1 cellular context compared by ENCODE assay signal in the genomic region with DNA sequence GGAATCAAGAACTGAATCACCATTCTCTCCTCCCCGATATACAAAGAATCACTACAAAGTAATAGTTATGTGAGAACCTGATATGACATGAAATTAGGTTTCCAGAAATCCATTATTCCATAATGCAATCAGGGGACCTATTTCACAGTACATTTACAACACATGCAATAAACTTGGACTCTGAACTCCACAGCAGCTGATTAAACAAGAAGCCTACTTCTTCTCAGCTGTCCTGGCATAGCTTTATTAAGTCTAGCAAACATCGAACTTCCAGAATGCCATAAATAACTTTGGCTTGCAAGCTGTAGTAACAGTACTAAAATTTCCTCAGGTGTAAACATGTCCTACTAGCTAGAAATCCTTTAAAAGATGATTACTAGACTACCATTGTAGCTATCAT.
A peak's percentile ranks its signal among the peaks of the same experiment; 100 is the strongest.
TF ChIP-seq lines count a peak whose summit lies in the region.

No MANE protein-coding gene starts in this region.

TF ChIP-seq in HepG2, 621 proteins besides CTCF, POLR2A, EP300 and RAD21 (continues in another document):
- TF ChIP-seq, protein P1, sequence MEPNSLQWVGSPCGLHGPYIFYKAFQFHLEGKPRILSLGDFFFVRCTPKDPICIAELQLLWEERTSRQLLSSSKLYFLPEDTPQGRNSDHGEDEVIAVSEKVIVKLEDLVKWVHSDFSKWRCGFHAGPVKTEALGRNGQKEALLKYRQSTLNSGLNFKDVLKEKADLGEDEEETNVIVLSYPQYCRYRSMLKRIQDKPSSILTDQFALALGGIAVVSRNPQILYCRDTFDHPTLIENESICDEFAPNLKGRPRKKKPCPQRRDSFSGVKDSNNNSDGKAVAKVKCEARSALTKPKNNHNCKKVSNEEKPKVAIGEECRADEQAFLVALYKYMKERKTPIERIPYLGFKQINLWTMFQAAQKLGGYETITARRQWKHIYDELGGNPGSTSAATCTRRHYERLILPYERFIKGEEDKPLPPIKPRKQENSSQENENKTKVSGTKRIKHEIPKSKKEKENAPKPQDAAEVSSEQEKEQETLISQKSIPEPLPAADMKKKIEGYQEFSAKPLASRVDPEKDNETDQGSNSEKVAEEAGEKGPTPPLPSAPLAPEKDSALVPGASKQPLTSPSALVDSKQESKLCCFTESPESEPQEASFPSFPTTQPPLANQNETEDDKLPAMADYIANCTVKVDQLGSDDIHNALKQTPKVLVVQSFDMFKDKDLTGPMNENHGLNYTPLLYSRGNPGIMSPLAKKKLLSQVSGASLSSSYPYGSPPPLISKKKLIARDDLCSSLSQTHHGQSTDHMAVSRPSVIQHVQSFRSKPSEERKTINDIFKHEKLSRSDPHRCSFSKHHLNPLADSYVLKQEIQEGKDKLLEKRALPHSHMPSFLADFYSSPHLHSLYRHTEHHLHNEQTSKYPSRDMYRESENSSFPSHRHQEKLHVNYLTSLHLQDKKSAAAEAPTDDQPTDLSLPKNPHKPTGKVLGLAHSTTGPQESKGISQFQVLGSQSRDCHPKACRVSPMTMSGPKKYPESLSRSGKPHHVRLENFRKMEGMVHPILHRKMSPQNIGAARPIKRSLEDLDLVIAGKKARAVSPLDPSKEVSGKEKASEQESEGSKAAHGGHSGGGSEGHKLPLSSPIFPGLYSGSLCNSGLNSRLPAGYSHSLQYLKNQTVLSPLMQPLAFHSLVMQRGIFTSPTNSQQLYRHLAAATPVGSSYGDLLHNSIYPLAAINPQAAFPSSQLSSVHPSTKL (CRISPR knock-in tag; IDR thresholded peaks at IDR 0.05): peak; percentile 96
- TF ChIP-seq ZNF746 (CRISPR knock-in tag; IDR thresholded peaks at IDR 0.05) (no peak), BCL6 (CRISPR knock-in tag; IDR thresholded peaks at IDR 0.05) (peak; percentile 63), ZNF12 (CRISPR knock-in tag; IDR thresholded peaks at IDR 0.05) (peak; percentile 69; the same call in 1 of the 2 replicates), MBD4 (IDR thresholded peaks at IDR 0.05; ENCODE audit: borderline replicate concordance, low read length) (0 out of 2 replicates have a peak, but pooled peaks have one; percentile 45), FOXA3 (CRISPR knock-in tag; IDR thresholded peaks at IDR 0.05) (peak; percentile 89), GABPA (IDR thresholded peaks at IDR 0.05; ENCODE audit: low read depth, low read length) (no peak), GABPA (CRISPR knock-in tag; IDR thresholded peaks at IDR 0.05; ENCODE audit: low read depth) (0 out of 2 replicates have a peak, but pooled peaks have one; percentile 22), ZNF17 (CRISPR knock-in tag; IDR thresholded peaks at IDR 0.05) (no peak), HDAC2 (CRISPR knock-in tag; IDR thresholded peaks at IDR 0.05) (peak; percentile 55; the same call in 1 of the 2 replicates), ZNF670 (CRISPR knock-in tag; IDR thresholded peaks at IDR 0.05; ENCODE audit: borderline replicate concordance) (no peak), CEBPB (IDR thresholded peaks at IDR 0.05; ENCODE audit: borderline replicate concordance, low read depth, low read length) (peak; percentile 80), FOXK2 (IDR thresholded peaks at IDR 0.05) (no peak), FOXP1 (IDR thresholded peaks at IDR 0.05) (no peak), FOXP1 (CRISPR knock-in tag; IDR thresholded peaks at IDR 0.05) (peak; percentile 51), EEA1 (CRISPR knock-in tag; IDR thresholded peaks at IDR 0.05; ENCODE audit: borderline replicate concordance) (no peak), THAP11 (CRISPR knock-in tag; IDR thresholded peaks at IDR 0.05) (peak; percentile 70), NFRKB (IDR thresholded peaks at IDR 0.05) (no peak), ZNF562 (CRISPR knock-in tag; IDR thresholded peaks at IDR 0.05; ENCODE audit: borderline replicate concordance) (no peak)
- TF ChIP-seq, protein P2, sequence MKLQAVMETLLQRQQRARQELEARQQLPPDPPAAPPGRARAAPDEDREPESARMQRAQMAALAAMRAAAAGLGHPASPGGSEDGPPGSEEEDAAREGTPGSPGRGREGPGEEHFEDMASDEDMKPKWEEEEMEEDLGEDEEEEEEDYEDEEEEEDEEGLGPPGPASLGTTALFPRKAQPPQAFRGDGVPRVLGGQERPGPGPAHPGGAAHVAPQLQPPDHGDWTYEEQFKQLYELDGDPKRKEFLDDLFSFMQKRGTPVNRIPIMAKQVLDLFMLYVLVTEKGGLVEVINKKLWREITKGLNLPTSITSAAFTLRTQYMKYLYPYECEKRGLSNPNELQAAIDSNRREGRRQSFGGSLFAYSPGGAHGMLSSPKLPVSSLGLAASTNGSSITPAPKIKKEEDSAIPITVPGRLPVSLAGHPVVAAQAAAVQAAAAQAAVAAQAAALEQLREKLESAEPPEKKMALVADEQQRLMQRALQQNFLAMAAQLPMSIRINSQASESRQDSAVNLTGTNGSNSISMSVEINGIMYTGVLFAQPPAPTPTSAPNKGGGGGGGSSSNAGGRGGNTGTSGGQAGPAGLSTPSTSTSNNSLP (IDR thresholded peaks at IDR 0.05; ENCODE audit: low read depth, low read length): peak; percentile 84
- TF ChIP-seq, protein P3, sequence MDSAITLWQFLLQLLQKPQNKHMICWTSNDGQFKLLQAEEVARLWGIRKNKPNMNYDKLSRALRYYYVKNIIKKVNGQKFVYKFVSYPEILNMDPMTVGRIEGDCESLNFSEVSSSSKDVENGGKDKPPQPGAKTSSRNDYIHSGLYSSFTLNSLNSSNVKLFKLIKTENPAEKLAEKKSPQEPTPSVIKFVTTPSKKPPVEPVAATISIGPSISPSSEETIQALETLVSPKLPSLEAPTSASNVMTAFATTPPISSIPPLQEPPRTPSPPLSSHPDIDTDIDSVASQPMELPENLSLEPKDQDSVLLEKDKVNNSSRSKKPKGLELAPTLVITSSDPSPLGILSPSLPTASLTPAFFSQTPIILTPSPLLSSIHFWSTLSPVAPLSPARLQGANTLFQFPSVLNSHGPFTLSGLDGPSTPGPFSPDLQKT (CRISPR knock-in tag; IDR thresholded peaks at IDR 0.05; ENCODE audit: borderline replicate concordance): no peak
- TF ChIP-seq, protein P4, sequence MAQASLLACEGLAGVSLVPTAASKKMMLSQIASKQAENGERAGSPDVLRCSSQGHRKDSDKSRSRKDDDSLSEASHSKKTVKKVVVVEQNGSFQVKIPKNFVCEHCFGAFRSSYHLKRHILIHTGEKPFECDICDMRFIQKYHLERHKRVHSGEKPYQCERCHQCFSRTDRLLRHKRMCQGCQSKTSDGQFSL (CRISPR knock-in tag; IDR thresholded peaks at IDR 0.05): no peak
- TF ChIP-seq, protein P5, sequence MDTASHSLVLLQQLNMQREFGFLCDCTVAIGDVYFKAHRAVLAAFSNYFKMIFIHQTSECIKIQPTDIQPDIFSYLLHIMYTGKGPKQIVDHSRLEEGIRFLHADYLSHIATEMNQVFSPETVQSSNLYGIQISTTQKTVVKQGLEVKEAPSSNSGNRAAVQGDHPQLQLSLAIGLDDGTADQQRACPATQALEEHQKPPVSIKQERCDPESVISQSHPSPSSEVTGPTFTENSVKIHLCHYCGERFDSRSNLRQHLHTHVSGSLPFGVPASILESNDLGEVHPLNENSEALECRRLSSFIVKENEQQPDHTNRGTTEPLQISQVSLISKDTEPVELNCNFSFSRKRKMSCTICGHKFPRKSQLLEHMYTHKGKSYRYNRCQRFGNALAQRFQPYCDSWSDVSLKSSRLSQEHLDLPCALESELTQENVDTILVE (CRISPR knock-in tag; IDR thresholded peaks at IDR 0.05): peak; percentile 50; the same call in 1 of the 2 replicates
- TF ChIP-seq, protein P6, sequence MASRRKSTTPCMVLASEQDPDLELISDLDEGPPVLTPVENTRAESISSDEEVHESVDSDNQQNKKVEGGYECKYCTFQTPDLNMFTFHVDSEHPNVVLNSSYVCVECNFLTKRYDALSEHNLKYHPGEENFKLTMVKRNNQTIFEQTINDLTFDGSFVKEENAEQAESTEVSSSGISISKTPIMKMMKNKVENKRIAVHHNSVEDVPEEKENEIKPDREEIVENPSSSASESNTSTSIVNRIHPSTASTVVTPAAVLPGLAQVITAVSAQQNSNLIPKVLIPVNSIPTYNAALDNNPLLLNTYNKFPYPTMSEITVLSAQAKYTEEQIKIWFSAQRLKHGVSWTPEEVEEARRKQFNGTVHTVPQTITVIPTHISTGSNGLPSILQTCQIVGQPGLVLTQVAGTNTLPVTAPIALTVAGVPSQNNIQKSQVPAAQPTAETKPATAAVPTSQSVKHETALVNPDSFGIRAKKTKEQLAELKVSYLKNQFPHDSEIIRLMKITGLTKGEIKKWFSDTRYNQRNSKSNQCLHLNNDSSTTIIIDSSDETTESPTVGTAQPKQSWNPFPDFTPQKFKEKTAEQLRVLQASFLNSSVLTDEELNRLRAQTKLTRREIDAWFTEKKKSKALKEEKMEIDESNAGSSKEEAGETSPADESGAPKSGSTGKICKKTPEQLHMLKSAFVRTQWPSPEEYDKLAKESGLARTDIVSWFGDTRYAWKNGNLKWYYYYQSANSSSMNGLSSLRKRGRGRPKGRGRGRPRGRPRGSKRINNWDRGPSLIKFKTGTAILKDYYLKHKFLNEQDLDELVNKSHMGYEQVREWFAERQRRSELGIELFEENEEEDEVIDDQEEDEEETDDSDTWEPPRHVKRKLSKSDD (CRISPR knock-in tag; IDR thresholded peaks at IDR 0.05; ENCODE audit: low read depth): no peak
- TF ChIP-seq, protein P7, sequence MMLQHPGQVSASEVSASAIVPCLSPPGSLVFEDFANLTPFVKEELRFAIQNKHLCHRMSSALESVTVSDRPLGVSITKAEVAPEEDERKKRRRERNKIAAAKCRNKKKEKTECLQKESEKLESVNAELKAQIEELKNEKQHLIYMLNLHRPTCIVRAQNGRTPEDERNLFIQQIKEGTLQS (CRISPR knock-in tag; IDR thresholded peaks at IDR 0.05): no peak
- TF ChIP-seq, protein P8, sequence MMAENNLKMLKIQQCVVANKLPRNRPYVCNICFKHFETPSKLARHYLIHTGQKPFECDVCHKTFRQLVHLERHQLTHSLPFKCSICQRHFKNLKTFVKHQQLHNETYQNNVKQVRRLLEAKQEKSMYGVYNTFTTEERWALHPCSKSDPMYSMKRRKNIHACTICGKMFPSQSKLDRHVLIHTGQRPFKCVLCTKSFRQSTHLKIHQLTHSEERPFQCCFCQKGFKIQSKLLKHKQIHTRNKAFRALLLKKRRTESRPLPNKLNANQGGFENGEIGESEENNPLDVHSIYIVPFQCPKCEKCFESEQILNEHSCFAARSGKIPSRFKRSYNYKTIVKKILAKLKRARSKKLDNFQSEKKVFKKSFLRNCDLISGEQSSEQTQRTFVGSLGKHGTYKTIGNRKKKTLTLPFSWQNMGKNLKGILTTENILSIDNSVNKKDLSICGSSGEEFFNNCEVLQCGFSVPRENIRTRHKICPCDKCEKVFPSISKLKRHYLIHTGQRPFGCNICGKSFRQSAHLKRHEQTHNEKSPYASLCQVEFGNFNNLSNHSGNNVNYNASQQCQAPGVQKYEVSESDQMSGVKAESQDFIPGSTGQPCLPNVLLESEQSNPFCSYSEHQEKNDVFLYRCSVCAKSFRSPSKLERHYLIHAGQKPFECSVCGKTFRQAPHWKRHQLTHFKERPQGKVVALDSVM (CRISPR knock-in tag; IDR thresholded peaks at IDR 0.05): no peak
- TF ChIP-seq, protein P9, sequence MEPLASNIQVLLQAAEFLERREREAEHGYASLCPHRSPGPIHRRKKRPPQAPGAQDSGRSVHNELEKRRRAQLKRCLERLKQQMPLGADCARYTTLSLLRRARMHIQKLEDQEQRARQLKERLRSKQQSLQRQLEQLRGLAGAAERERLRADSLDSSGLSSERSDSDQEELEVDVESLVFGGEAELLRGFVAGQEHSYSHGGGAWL (CRISPR knock-in tag; IDR thresholded peaks at IDR 0.05): no peak
- TF ChIP-seq, protein P10, sequence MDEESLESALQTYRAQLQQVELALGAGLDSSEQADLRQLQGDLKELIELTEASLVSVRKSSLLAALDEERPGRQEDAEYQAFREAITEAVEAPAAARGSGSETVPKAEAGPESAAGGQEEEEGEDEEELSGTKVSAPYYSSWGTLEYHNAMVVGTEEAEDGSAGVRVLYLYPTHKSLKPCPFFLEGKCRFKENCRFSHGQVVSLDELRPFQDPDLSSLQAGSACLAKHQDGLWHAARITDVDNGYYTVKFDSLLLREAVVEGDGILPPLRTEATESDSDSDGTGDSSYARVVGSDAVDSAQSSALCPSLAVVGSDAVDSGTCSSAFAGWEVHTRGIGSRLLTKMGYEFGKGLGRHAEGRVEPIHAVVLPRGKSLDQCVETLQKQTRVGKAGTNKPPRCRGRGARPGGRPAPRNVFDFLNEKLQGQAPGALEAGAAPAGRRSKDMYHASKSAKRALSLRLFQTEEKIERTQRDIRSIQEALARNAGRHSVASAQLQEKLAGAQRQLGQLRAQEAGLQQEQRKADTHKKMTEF (CRISPR knock-in tag; IDR thresholded peaks at IDR 0.05): peak; percentile 60; the same call in 1 of the 2 replicates
- TF ChIP-seq, protein P11, sequence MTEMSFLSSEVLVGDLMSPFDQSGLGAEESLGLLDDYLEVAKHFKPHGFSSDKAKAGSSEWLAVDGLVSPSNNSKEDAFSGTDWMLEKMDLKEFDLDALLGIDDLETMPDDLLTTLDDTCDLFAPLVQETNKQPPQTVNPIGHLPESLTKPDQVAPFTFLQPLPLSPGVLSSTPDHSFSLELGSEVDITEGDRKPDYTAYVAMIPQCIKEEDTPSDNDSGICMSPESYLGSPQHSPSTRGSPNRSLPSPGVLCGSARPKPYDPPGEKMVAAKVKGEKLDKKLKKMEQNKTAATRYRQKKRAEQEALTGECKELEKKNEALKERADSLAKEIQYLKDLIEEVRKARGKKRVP (CRISPR knock-in tag; IDR thresholded peaks at IDR 0.05): peak in 1 of 2 experiments; percentile 87; a peak in 2 of 4 replicates
- TF ChIP-seq, protein P12, sequence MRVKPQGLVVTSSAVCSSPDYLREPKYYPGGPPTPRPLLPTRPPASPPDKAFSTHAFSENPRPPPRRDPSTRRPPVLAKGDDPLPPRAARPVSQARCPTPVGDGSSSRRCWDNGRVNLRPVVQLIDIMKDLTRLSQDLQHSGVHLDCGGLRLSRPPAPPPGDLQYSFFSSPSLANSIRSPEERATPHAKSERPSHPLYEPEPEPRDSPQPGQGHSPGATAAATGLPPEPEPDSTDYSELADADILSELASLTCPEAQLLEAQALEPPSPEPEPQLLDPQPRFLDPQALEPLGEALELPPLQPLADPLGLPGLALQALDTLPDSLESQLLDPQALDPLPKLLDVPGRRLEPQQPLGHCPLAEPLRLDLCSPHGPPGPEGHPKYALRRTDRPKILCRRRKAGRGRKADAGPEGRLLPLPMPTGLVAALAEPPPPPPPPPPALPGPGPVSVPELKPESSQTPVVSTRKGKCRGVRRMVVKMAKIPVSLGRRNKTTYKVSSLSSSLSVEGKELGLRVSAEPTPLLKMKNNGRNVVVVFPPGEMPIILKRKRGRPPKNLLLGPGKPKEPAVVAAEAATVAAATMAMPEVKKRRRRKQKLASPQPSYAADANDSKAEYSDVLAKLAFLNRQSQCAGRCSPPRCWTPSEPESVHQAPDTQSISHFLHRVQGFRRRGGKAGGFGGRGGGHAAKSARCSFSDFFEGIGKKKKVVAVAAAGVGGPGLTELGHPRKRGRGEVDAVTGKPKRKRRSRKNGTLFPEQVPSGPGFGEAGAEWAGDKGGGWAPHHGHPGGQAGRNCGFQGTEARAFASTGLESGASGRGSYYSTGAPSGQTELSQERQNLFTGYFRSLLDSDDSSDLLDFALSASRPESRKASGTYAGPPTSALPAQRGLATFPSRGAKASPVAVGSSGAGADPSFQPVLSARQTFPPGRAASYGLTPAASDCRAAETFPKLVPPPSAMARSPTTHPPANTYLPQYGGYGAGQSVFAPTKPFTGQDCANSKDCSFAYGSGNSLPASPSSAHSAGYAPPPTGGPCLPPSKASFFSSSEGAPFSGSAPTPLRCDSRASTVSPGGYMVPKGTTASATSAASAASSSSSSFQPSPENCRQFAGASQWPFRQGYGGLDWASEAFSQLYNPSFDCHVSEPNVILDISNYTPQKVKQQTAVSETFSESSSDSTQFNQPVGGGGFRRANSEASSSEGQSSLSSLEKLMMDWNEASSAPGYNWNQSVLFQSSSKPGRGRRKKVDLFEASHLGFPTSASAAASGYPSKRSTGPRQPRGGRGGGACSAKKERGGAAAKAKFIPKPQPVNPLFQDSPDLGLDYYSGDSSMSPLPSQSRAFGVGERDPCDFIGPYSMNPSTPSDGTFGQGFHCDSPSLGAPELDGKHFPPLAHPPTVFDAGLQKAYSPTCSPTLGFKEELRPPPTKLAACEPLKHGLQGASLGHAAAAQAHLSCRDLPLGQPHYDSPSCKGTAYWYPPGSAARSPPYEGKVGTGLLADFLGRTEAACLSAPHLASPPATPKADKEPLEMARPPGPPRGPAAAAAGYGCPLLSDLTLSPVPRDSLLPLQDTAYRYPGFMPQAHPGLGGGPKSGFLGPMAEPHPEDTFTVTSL (CRISPR knock-in tag; IDR thresholded peaks at IDR 0.05; ENCODE audit: borderline replicate concordance): peak; percentile 78; the same call in 1 of the 2 replicates
